11 cellular contexts compared by ENCODE assay signal in the genomic region with DNA sequence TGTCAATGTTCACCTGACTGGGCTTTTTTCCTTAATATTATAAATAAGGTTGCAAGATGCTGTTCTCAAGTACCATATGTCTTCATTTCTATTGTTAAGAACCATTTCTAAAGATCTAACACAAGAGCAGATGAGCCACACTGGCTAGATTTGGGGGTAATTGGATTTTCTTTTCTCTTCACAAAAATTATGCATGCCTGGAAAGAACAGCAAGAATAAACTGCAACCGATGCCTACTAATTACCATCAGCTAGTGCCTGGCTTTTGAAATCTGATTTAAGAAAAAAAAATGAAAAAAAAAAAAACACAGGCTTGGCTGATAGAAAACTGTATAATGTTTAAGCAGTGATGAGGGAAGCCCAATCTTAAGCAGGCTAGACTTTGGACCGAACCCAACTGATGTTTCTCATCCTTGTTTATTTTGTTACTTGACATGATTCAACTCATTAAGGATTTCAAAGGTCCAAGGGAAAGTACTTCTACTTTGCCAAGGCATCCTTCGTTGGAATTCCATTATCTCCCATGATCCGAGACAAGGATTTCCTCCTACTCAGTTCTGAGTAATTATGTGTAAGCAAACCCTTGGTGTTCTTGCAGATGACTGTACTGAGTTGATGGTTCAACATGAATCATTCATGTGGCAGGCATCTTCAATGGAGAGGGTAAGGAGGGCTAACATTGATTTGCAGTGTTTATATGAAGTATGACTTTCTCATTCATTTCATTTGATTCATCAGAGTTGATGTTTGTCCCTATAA.
DNase-seq lines count a peak whose midpoint lies in the region; ATAC-seq and TF ChIP-seq lines count a peak whose summit lies in the region.
"Had no signal": no experiment of that assay in that cellular context is flagged by ENCODE, and none has a peak within 500 bp of the region (broad histone marks: within the 10 kb centered on the region; RNA-seq: fewer than 3 reads in every experiment).

No MANE protein-coding gene starts in this region.

- H3K4me1 ChIP-seq in mesodermal cell (ENCODE audit: control insufficient read depth, insufficient read depth, low read length, poor library complexity, severe bottlenecking) (peaks cover 46% of the 10 kb centered on the region), tibial artery (peaks cover 0 to 10% (median 0%) of the 10 kb centered on the region in 4 donors)
- H3K4me1 ChIP-seq: uterus had no signal

- intact Hi-C loops in tibial artery (cut with DNase I; ENCODE audit: low total_unique reads): loop anchor here (10.0 kb wide), 1 partner anchor 294 kb away; no protein-coding TSS in a partner anchor

- TF ChIP-seq CTCF in choroid plexus epithelial cell (conservative IDR thresholded peaks at IDR 0.05; ENCODE audit: low read depth, low read length): no peak
- no peak for TF ChIP-seq CTCF in tibial artery (IDR thresholded peaks at IDR 0.05)

- DNase-seq in AG08396 (ENCODE audit: low spot score) (peak; percentile 52), LHCN-M2 (ENCODE audit: low read depth) (peak; percentile 99), choroid plexus epithelial cell (ENCODE audit: low read depth) (peak; percentile 88), tibial artery (no peak)
- no peak for DNase-seq in activated effector memory CD4-positive, alpha-beta T cell treated with Interleukin-2 at 50 U/mL for 16 hours
- DNase-seq in stimulated activated CD4-positive, alpha-beta T cell treated with anti-CD3 and anti-CD28 coated beads, Interleukin-2, amount 100 ng/mL, for 48 hours: no peak
- DNase-seq: stimulated activated CD4-positive, alpha-beta T cell treated with anti-CD3 and anti-CD28 coated beads, Interleukin-2, amount 100 ng/mL, for 24 hours; uterus had no signal

- H3K36me3 ChIP-seq in mesodermal cell (ENCODE audit: control insufficient read depth, insufficient read depth, low read length) (no peaks in the 10 kb centered on the region), tibial artery (no peaks in the 10 kb centered on the region)
- H3K36me3 ChIP-seq: uterus had no signal

- ATAC-seq in HG02642 (IDR thresholded peaks at IDR 0.05; ENCODE audit: poor library complexity, unreplicated experiment): no peak

- peaks cover 7% of the 10 kb centered on the region for H3K9me3 ChIP-seq in mesodermal cell (ENCODE audit: control insufficient read depth, low read length)
- no peaks in the 10 kb centered on the region for H3K9me3 ChIP-seq in tibial artery
- H3K9me3 ChIP-seq: Caco-2, uterus had no signal

- H3K27ac ChIP-seq in mesodermal cell (ENCODE audit: low read depth, low read length, severe bottlenecking) (peak overlapping the region; percentile 54), tibial artery (no peak overlapping the region)
- H3K27ac ChIP-seq: uterus had no signal

- no peak overlapping the region for H3K4me3 ChIP-seq in choroid plexus epithelial cell (ENCODE audit: low read depth, low read length)
- no peak overlapping the region for H3K4me3 ChIP-seq in mesodermal cell (ENCODE audit: extremely low read depth, insufficient read depth, low read length, poor library complexity, severe bottlenecking)
- H3K4me3 ChIP-seq in tibial artery: no peak overlapping the region
- H3K4me3 ChIP-seq: uterus had no signal

- no peaks in the 10 kb centered on the region for H3K27me3 ChIP-seq in tibial artery
- H3K27me3 ChIP-seq: uterus had no signal

- WGBS in mesodermal cell (ENCODE audit: insufficient coverage in 2 of 2), 2 experiments: no CpG with 5 or more reads among the region's 4 CpGs

Comparison
In these comparisons a context has a peak if more than half of its experiments do, and no peak if none do; other contexts are left out.
1. DNase-seq: peak in AG08396 (single experiment), LHCN-M2 (single experiment) and choroid plexus epithelial cell (single experiment); none in tibial artery (0 of 2), activated effector memory CD4-positive, alpha-beta T cell treated with Interleukin-2 at 50 U/mL for 16 hours (single experiment) and stimulated activated CD4-positive, alpha-beta T cell treated with anti-CD3 and anti-CD28 coated beads, Interleukin-2, amount 100 ng/mL, for 48 hours (0 of 2).